In the genomic region with DNA sequence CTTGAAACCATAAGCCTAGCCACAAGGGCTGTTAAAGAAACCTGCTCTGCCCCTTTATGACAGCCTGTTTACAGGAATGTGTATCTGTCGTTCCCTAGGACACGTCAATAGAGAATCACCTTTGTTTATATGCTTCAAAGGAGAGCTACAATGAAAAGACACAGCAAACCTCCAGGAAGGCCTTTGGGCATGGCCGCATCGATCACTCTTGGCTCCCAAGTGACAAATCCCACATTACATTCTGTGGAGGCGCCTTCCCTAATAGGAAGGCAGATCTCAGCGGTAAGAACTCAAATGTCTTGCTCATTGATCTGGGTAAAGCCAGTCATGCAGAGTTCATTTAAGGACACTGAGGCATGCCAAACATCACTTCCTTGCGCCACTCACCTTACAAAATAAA, we compare ENCODE assay signal across 18 cellular contexts. TPM values are rescaled to one million over a fixed set of nuclear protein-coding genes. Genes with fewer than 3 reads are reported as not detected.
DNase-seq lines count a peak whose midpoint lies in the region; ATAC-seq and TF ChIP-seq lines count a peak whose summit lies in the region.
"Had no signal": no experiment of that assay in that cellular context is flagged by ENCODE, and none has a peak within 500 bp of the region (broad histone marks: within the 10 kb centered on the region; RNA-seq: fewer than 3 reads in every experiment).

No MANE protein-coding gene starts in this region.

- H4K5ac ChIP-seq in mesendoderm (ENCODE audit: low read length) = no peak overlapping the region

- H3K23ac ChIP-seq in mesendoderm (ENCODE audit: low read length) = no peak overlapping the region

- H3K79me1 ChIP-seq in mesendoderm (ENCODE audit: low read length) = no peaks in the 10 kb centered on the region

- H3K4ac ChIP-seq in mesendoderm (ENCODE audit: low read depth, low read length) = no peak overlapping the region

- H3K36me3 ChIP-seq in breast epithelium (no peaks in the 10 kb centered on the region), WERI-Rb-1 (no peaks in the 10 kb centered on the region), mesendoderm (ENCODE audit: control insufficient read depth, insufficient read depth, low read length) (no peaks in the 10 kb centered on the region), BE2C (no peaks in the 10 kb centered on the region)
- H3K36me3 ChIP-seq: Peyer's patch had no signal

- H3K9me3 ChIP-seq in breast epithelium (no peaks in the 10 kb centered on the region), WERI-Rb-1 (ENCODE audit: severe bottlenecking) (no peaks in the 10 kb centered on the region), BE2C (no peaks in the 10 kb centered on the region)
- H3K9me3 ChIP-seq: Peyer's patch had no signal

- no peak for TF ChIP-seq POLR2A in breast epithelium (IDR thresholded peaks at IDR 0.05)

- CTCF ChIA-PET in MCF 10A (lab: Yijun Ruan, JAX) = interaction anchor here (0.6 kb wide), 2 partner anchors 76 to 245 kb away, joined by 3 to 5 read pairs; no protein-coding TSS in a partner anchor

- no peak overlapping the region for H2BK15ac ChIP-seq in mesendoderm (replicated peaks; ENCODE audit: low read depth)

- H3K36me3 Mint-ChIP-seq in MCF 10A (ENCODE audit: insufficient read depth, unreplicated experiment) = no peaks in the 10 kb centered on the region
- no peaks in the 10 kb centered on the region for H3K36me3 Mint-ChIP-seq in naive thymus-derived CD8-positive, alpha-beta T cell
- H3K36me3 Mint-ChIP-seq: CD4-positive, alpha-beta memory T cell had no signal

- BruUV-seq in MCF 10A (replicated peaks; lab: Mats Ljungman, UMichigan) = no TSS peak

- POLR2A ChIA-PET in MCF 10A (lab: Yijun Ruan, JAX) = no interaction called here
- POLR2A ChIA-PET in naive thymus-derived CD8-positive, alpha-beta T cell (lab: Charles Lee) = no interaction called here

- H3K27ac Mint-ChIP-seq in MCF 10A (ENCODE audit: low read depth, unreplicated experiment) = no peak overlapping the region
- no peak overlapping the region for H3K27ac Mint-ChIP-seq in naive thymus-derived CD8-positive, alpha-beta T cell
- H3K27ac Mint-ChIP-seq: CD4-positive, alpha-beta memory T cell had no signal

- no peak for ATAC-seq in naive thymus-derived CD8-positive, alpha-beta T cell
- no peak for ATAC-seq in HG02610 (IDR thresholded peaks at IDR 0.05; ENCODE audit: unreplicated experiment)
- ATAC-seq: SK-N-SH treated with all-trans-retinoic acid at 6 μM for 48 hours had no signal

- H3K4me2 ChIP-seq in mesendoderm (ENCODE audit: low read length) = no peak overlapping the region

- H3K27me3 ChIP-seq in breast epithelium (no peaks in the 10 kb centered on the region), WERI-Rb-1 (ENCODE audit: insufficient read depth, low read depth, severe bottlenecking) (no peaks in the 10 kb centered on the region), mesendoderm (ENCODE audit: insufficient read depth, low read length, poor library complexity) (no peaks in the 10 kb centered on the region), BE2C (no peaks in the 10 kb centered on the region)
- H3K27me3 ChIP-seq: Peyer's patch had no signal

- H4K8ac ChIP-seq in mesendoderm (ENCODE audit: low read depth, low read length) = no peak overlapping the region

- TF ChIP-seq CTCF in breast epithelium (IDR thresholded peaks at IDR 0.05) = no peak
- TF ChIP-seq CTCF in MCF 10A (IDR thresholded peaks at IDR 0.05; ENCODE audit: unreplicated experiment) = no peak
- no peak for TF ChIP-seq CTCF in WERI-Rb-1 (IDR thresholded peaks at IDR 0.05; ENCODE audit: low read depth, low read length)
- no peak for TF ChIP-seq CTCF in BE2C (IDR thresholded peaks at IDR 0.05; ENCODE audit: low read depth, low read length)

- H2BK5ac ChIP-seq in mesendoderm (ENCODE audit: low read length) = no peak overlapping the region

- no peaks in the 10 kb centered on the region for H3K4me1 Mint-ChIP-seq in MCF 10A (ENCODE audit: insufficient read depth, unreplicated experiment)
- no peaks in the 10 kb centered on the region for H3K4me1 Mint-ChIP-seq in naive thymus-derived CD8-positive, alpha-beta T cell
- H3K4me1 Mint-ChIP-seq: CD4-positive, alpha-beta memory T cell had no signal

- H3K27ac ChIP-seq in breast epithelium = peak overlapping the region; percentile 48 to 68
- H3K27ac ChIP-seq in WERI-Rb-1 = peak overlapping the region; percentile 72
- H3K27ac ChIP-seq in mesendoderm (ENCODE audit: low read depth, low read length) = no peak overlapping the region
- H3K27ac ChIP-seq: Peyer's patch had no signal

- no peak overlapping the region for H3K4me3 Mint-ChIP-seq in MCF 10A (ENCODE audit: unreplicated experiment)
- no peak overlapping the region for H3K4me3 Mint-ChIP-seq in naive thymus-derived CD8-positive, alpha-beta T cell
- H3K4me3 Mint-ChIP-seq: CD4-positive, alpha-beta memory T cell had no signal

- WGBS in mesendoderm (ENCODE audit: extremely low coverage, insufficient coverage, low lambda C conversion rate) = no CpG with 5 or more reads among the region's 7 CpGs

- no peak overlapping the region for H2AK5ac ChIP-seq in mesendoderm (ENCODE audit: low read length)

- H2BK120ac ChIP-seq in mesendoderm (ENCODE audit: low read depth, low read length) = no peak overlapping the region

- peak in 1 of 2 donors; percentile 73 for DNase-seq in breast epithelium (ENCODE audit: low spot score in 2 of 2)
- DNase-seq in MCF 10A (ENCODE audit: unreplicated experiment) = no peak
- peak; percentile 38 for DNase-seq in WERI-Rb-1
- DNase-seq in mesendoderm = peak; percentile 74
- no peak for DNase-seq in naive thymus-derived CD8-positive, alpha-beta T cell
- DNase-seq in BE2C = no peak
- DNase-seq: AML-193; CD4-positive, alpha-beta memory T cell; EL; IMR-90; Kasumi-1; NCI-H2029; NCI-H226; NCI-H526 treated with DMSO at 0.1 percent for 48 hours; Peyer's patch; SHP77 had no signal

- H3K27me3 Mint-ChIP-seq in MCF 10A (ENCODE audit: insufficient read depth, unreplicated experiment) = no peaks in the 10 kb centered on the region
- H3K27me3 Mint-ChIP-seq in naive thymus-derived CD8-positive, alpha-beta T cell = peaks cover 0 to 11% (median 3%) of the 10 kb centered on the region in 5 donors

- no peaks in the 10 kb centered on the region for H3K9me3 Mint-ChIP-seq in MCF 10A (ENCODE audit: unreplicated experiment)
- H3K9me3 Mint-ChIP-seq in naive thymus-derived CD8-positive, alpha-beta T cell = no peaks in the 10 kb centered on the region
- H3K9me3 Mint-ChIP-seq: CD4-positive, alpha-beta memory T cell had no signal

- H3K79me2 ChIP-seq in mesendoderm (ENCODE audit: control insufficient read depth, insufficient read depth, low read length) = no peaks in the 10 kb centered on the region

- no peak overlapping the region for H3K56ac ChIP-seq in mesendoderm (ENCODE audit: low read length)

- no peak overlapping the region for H3K18ac ChIP-seq in mesendoderm (ENCODE audit: low read length)

- no peak overlapping the region for H3K4me3 ChIP-seq in breast epithelium
- no peak overlapping the region for H3K4me3 ChIP-seq in WERI-Rb-1 (ENCODE audit: low read depth, low read length)
- H3K4me3 ChIP-seq in mesendoderm (ENCODE audit: low read length) = no peak overlapping the region
- no peak overlapping the region for H3K4me3 ChIP-seq in BE2C (ENCODE audit: low read depth, low read length)
- H3K4me3 ChIP-seq: Peyer's patch had no signal

- H3K4me1 ChIP-seq in breast epithelium (no peaks in the 10 kb centered on the region), mesendoderm (ENCODE audit: control insufficient read depth, low read depth, low read length) (peaks cover 5% of the 10 kb centered on the region), BE2C (peaks cover 19% of the 10 kb centered on the region)
- H3K4me1 ChIP-seq: Peyer's patch had no signal

- intact Hi-C loops in breast epithelium (cut with DNase I; ENCODE audit: low total_unique reads) (no loop called here), MCF 10A (cut with micrococcal nuclease) (no loop called here)

- H3K9ac ChIP-seq in mesendoderm (ENCODE audit: low read length) = no peak overlapping the region

RNA-seq across cellular contexts. Expression of a gene that starts 26.5 kb away (rescaled TPM):
- not detected for total RNA-seq in breast epithelium
- not detected in 2 replicates for total RNA-seq in MCF 10A (2022)
- polyA plus RNA-seq in mesendoderm (2013, experiment 1 of 2) = not detected
- not detected for polyA plus RNA-seq in mesendoderm (2013, experiment 2 of 2)
- total RNA-seq in naive thymus-derived CD8-positive, alpha-beta T cell = not detected
- polyA plus RNA-seq in naive thymus-derived CD8-positive, alpha-beta T cell = not detected
- polyA plus RNA-seq in BE2C (2012; ENCODE audit: insufficient read depth, insufficient read length, low read depth) = 0.43 TPM
- total RNA-seq: CD4-positive, alpha-beta memory T cell had no signal
- polyA plus RNA-seq: CD4-positive, alpha-beta memory T cell had no signal

Comparison
In these comparisons a context has a peak if more than half of its experiments do, and no peak if none do; other contexts are left out.
1. DNase-seq: peak in WERI-Rb-1 (single experiment) and mesendoderm (single experiment); none in MCF 10A (single experiment), naive thymus-derived CD8-positive, alpha-beta T cell (0 of 10) and BE2C (single experiment).